In genomic region chr14:61034416-61035100, GRCh38 we compare ENCODE assay signal across 9 cellular contexts. TPM values are rescaled to one million over a fixed set of nuclear protein-coding genes. Genes with fewer than 3 reads are reported as not detected.
DNase-seq lines count a peak whose midpoint lies in the region; ATAC-seq and TF ChIP-seq lines count a peak whose summit lies in the region.
"Had no signal": no experiment of that assay in that cellular context is flagged by ENCODE, and none has a peak within 500 bp of the region (broad histone marks: within the 10 kb centered on the region; RNA-seq: fewer than 3 reads in every experiment).

No MANE protein-coding gene starts in this region.

- peak overlapping the region; percentile 23 for H3K4me3 Mint-ChIP-seq in activated CD8-positive, alpha-beta memory T cell treated with anti-CD3 and anti-CD28 coated beads, Interleukin-2, amount 10 ng/mL, durations not matched to agents 7 days and 5 days

- intact Hi-C loops in prostate gland (cut with DNase I) = loop anchor here (10.0 kb wide), 1 partner anchor 160 kb away; no protein-coding TSS in a partner anchor

- no peaks in the 10 kb centered on the region for H3K9me3 ChIP-seq in prostate gland

- H3K4me1 ChIP-seq in prostate gland (replicated peaks) = no peaks in the 10 kb centered on the region

- peak; percentile 63 for ATAC-seq in activated CD8-positive, alpha-beta memory T cell treated with anti-CD3 and anti-CD28 coated beads, Interleukin-2, amount 10 ng/mL, durations not matched to agents 7 days and 5 days
- peak; percentile 83 for ATAC-seq in HG02981 (IDR thresholded peaks at IDR 0.05; ENCODE audit: unreplicated experiment)

- peaks cover 8% of the 10 kb centered on the region for H3K36me3 Mint-ChIP-seq in activated CD8-positive, alpha-beta memory T cell treated with anti-CD3 and anti-CD28 coated beads, Interleukin-2, amount 10 ng/mL, durations not matched to agents 7 days and 5 days

- no peaks in the 10 kb centered on the region for H3K27me3 ChIP-seq in prostate gland (replicated peaks; ENCODE audit: insufficient read depth)

- H3K27ac Mint-ChIP-seq in activated CD8-positive, alpha-beta memory T cell treated with anti-CD3 and anti-CD28 coated beads, Interleukin-2, amount 10 ng/mL, durations not matched to agents 7 days and 5 days = peak overlapping the region; percentile 76

- H3K4me1 Mint-ChIP-seq in activated CD8-positive, alpha-beta memory T cell treated with anti-CD3 and anti-CD28 coated beads, Interleukin-2, amount 10 ng/mL, durations not matched to agents 7 days and 5 days = peaks cover 12% of the 10 kb centered on the region

- 55% methylated on average over 4 of the region's 4 CpGs for WGBS in prostate gland

- H3K9me3 Mint-ChIP-seq in activated CD8-positive, alpha-beta memory T cell treated with anti-CD3 and anti-CD28 coated beads, Interleukin-2, amount 10 ng/mL, durations not matched to agents 7 days and 5 days (ENCODE audit: low read depth) = no peaks in the 10 kb centered on the region

- DNase-seq in activated CD8-positive, alpha-beta memory T cell treated with anti-CD3 and anti-CD28 coated beads, Interleukin-2, amount 10 ng/mL, durations not matched to agents 7 days and 5 days = no peak
- DNase-seq in activated CD8-positive, alpha-beta memory T cell treated with anti-CD3 and anti-CD28 coated beads for 24 hours = no peak
- DNase-seq in NCI-H2171 (lab: John Stamatoyannopoulos, UW) = peak; percentile 89
- DNase-seq in prostate gland (ENCODE audit: low spot score) = peak; percentile 6
- DNase-seq in hippocampal formation (lab: John Stamatoyannopoulos, UW) = no peak
- DNase-seq in activated effector memory CD4-positive, alpha-beta T cell treated with Interleukin-2 at 50 U/mL for 16 hours = no peak
- DNase-seq in iPS-NIHi7 (ENCODE audit: extremely low spot score) = no peak

- CTCF ChIA-PET in activated CD8-positive, alpha-beta memory T cell treated with anti-CD3 and anti-CD28 coated beads, Interleukin-2, amount 10 ng/mL, durations not matched to agents 7 days and 5 days (lab: Charles Lee) = interaction anchor here (0.8 to 2.2 kb wide), 6 partner anchors 9 to 382 kb away, joined by 3 to 11 read pairs (median 4); no protein-coding TSS in a partner anchor

- no peak for TF ChIP-seq POLR2A in prostate gland (IDR thresholded peaks at IDR 0.05)

- H3K4me3 ChIP-seq in prostate gland = no peak overlapping the region

- TF ChIP-seq CTCF in prostate gland (IDR thresholded peaks at IDR 0.05) = no peak

- H3K36me3 ChIP-seq in prostate gland = no peaks in the 10 kb centered on the region

- no peaks in the 10 kb centered on the region for H3K27me3 Mint-ChIP-seq in activated CD8-positive, alpha-beta memory T cell treated with anti-CD3 and anti-CD28 coated beads, Interleukin-2, amount 10 ng/mL, durations not matched to agents 7 days and 5 days

- H3K27ac ChIP-seq in prostate gland = no peak overlapping the region
- H3K27ac ChIP-seq: C4-2B had no signal

RNA-seq across cellular contexts. Expression of gene SLC38A6, which starts 53.5 kb away (rescaled TPM):
- total RNA-seq in activated CD8-positive, alpha-beta memory T cell treated with anti-CD3 and anti-CD28 coated beads, Interleukin-2, amount 10 ng/mL, durations not matched to agents 7 days and 5 days = 1 to 10 TPM; 4.9 to 8.1 TPM
- 10 to 100 TPM; 13.7 to 15.1 TPM for total RNA-seq in prostate gland

RNA-seq across cellular contexts. Expression of gene TRMT5, which starts 53.7 kb away (rescaled TPM):
- total RNA-seq in activated CD8-positive, alpha-beta memory T cell treated with anti-CD3 and anti-CD28 coated beads, Interleukin-2, amount 10 ng/mL, durations not matched to agents 7 days and 5 days = 10 to 100 TPM in 1 of 2 experiments, 1 to 10 TPM in 1; 9.2 to 11.8 TPM
- total RNA-seq in prostate gland = 10 to 100 TPM in 1 of 2 donors, 1 to 10 TPM in 1; 8.1 to 18.4 TPM

Comparison
In these comparisons a context has a peak if more than half of its experiments do, and no peak if none do; other contexts are left out.
1. DNase-seq: peak in NCI-H2171 (single experiment) and prostate gland (single experiment); none in activated CD8-positive, alpha-beta memory T cell treated with anti-CD3 and anti-CD28 coated beads, Interleukin-2, amount 10 ng/mL, durations not matched to agents 7 days and 5 days (single experiment), activated CD8-positive, alpha-beta memory T cell treated with anti-CD3 and anti-CD28 coated beads for 24 hours (single experiment), hippocampal formation (0 of 2), activated effector memory CD4-positive, alpha-beta T cell treated with Interleukin-2 at 50 U/mL for 16 hours (single experiment) and iPS-NIHi7 (single experiment).